Comparison of ENCODE assay signal across 30 cellular contexts in the genomic region with DNA sequence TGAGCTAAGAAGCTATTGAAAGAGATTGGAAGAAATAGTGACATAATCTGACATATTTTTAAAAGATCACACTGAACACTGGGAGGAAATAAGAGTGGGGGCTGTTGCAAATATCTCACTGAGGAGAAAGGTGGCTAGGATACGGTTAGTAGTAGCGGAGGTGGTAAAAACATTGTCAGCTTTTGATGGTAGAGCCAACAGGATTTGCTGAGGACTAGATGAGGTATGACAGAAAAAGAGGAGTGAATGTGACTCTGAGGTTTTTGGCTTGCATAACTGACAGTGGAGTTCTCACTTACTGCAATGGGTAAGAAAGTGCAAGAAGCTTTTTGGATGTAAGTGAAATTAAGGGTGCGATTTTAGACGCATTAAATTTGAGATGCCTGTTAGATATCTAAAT.
"Had no signal": no experiment of that assay in that cellular context is flagged by ENCODE, and none has a peak within 500 bp of the region (broad histone marks: within the 10 kb centered on the region; RNA-seq: fewer than 3 reads in every experiment).

No MANE protein-coding gene starts in this region.

- H3K27me3 Mint-ChIP-seq: activated CD4-positive, alpha-beta memory T cell treated with anti-CD3 and anti-CD28 coated beads, Interleukin-2, amount 10 ng/mL, durations not matched to agents 7 days and 5 days; activated CD8-positive, alpha-beta memory T cell treated with anti-CD3 and anti-CD28 coated beads, Interleukin-2, amount 10 ng/mL, durations not matched to agents 7 days and 5 days; activated naive CD4-positive, alpha-beta T cell treated with anti-CD3 and anti-CD28 coated beads, Interleukin-2, amount 10 ng/mL, durations not matched to agents 7 days and 5 days; activated naive CD8-positive, alpha-beta T cell; activated naive CD8-positive, alpha-beta T cell treated with anti-CD3 and anti-CD28 coated beads, Interleukin-2, amount 50 U/mL, for 24 hours had no signal

- H3K36me3 Mint-ChIP-seq: activated CD8-positive, alpha-beta memory T cell treated with anti-CD3 and anti-CD28 coated beads, Interleukin-2, amount 10 ng/mL, durations not matched to agents 7 days and 5 days; activated naive CD4-positive, alpha-beta T cell treated with anti-CD3 and anti-CD28 coated beads, Interleukin-2, amount 10 ng/mL, durations not matched to agents 7 days and 5 days; activated naive CD8-positive, alpha-beta T cell had no signal

- ATAC-seq: activated CD8-positive, alpha-beta memory T cell treated with anti-CD3 and anti-CD28 coated beads, Interleukin-2, amount 10 ng/mL, durations not matched to agents 7 days and 5 days; activated naive CD8-positive, alpha-beta T cell treated with anti-CD3 and anti-CD28 coated beads, Interleukin-2, amount 50 U/mL, for 24 hours; PC-3 had no signal

- H3K27ac Mint-ChIP-seq: activated CD4-positive, alpha-beta memory T cell treated with anti-CD3 and anti-CD28 coated beads, Interleukin-2, amount 10 ng/mL, durations not matched to agents 7 days and 5 days; activated CD8-positive, alpha-beta memory T cell treated with anti-CD3 and anti-CD28 coated beads, Interleukin-2, amount 10 ng/mL, durations not matched to agents 7 days and 5 days; activated naive CD4-positive, alpha-beta T cell treated with anti-CD3 and anti-CD28 coated beads, Interleukin-2, amount 10 ng/mL, durations not matched to agents 7 days and 5 days; activated naive CD8-positive, alpha-beta T cell; activated naive CD8-positive, alpha-beta T cell treated with anti-CD3 and anti-CD28 coated beads, Interleukin-2, amount 50 U/mL, for 24 hours had no signal

- H3K4me1 Mint-ChIP-seq: activated CD4-positive, alpha-beta memory T cell treated with anti-CD3 and anti-CD28 coated beads, Interleukin-2, amount 10 ng/mL, durations not matched to agents 7 days and 5 days; activated CD8-positive, alpha-beta memory T cell treated with anti-CD3 and anti-CD28 coated beads, Interleukin-2, amount 10 ng/mL, durations not matched to agents 7 days and 5 days; activated naive CD4-positive, alpha-beta T cell treated with anti-CD3 and anti-CD28 coated beads, Interleukin-2, amount 10 ng/mL, durations not matched to agents 7 days and 5 days; activated naive CD8-positive, alpha-beta T cell treated with anti-CD3 and anti-CD28 coated beads, Interleukin-2, amount 50 U/mL, for 24 hours had no signal

- H3K36me3 ChIP-seq: WERI-Rb-1 had no signal

- H3K27ac ChIP-seq: WERI-Rb-1 had no signal

- H3K4me3 Mint-ChIP-seq: activated CD4-positive, alpha-beta memory T cell treated with anti-CD3 and anti-CD28 coated beads, Interleukin-2, amount 10 ng/mL, durations not matched to agents 7 days and 5 days; activated CD8-positive, alpha-beta memory T cell treated with anti-CD3 and anti-CD28 coated beads, Interleukin-2, amount 10 ng/mL, durations not matched to agents 7 days and 5 days; activated naive CD4-positive, alpha-beta T cell treated with anti-CD3 and anti-CD28 coated beads, Interleukin-2, amount 10 ng/mL, durations not matched to agents 7 days and 5 days; activated naive CD8-positive, alpha-beta T cell; activated naive CD8-positive, alpha-beta T cell treated with anti-CD3 and anti-CD28 coated beads, Interleukin-2, amount 50 U/mL, for 24 hours had no signal

- DNase-seq: activated CD4-positive, alpha-beta memory T cell treated with anti-CD3 and anti-CD28 coated beads, Interleukin-2, amount 10 ng/mL, durations not matched to agents 7 days and 5 days; activated CD4-positive, alpha-beta T cell treated with anti-CD3 and anti-CD28 coated beads for 1 hour; activated CD4-positive, alpha-beta T cell treated with anti-CD3 and anti-CD28 coated beads for 48 hours; activated CD4-positive, CD25-positive, alpha-beta regulatory T cell; activated CD8-positive, alpha-beta memory T cell treated with anti-CD3 and anti-CD28 coated beads for 24 hours; activated CD8-positive, alpha-beta memory T cell treated with anti-CD3 and anti-CD28 coated beads, Interleukin-2, amount 10 ng/mL, durations not matched to agents 7 days and 5 days; activated CD8-positive, alpha-beta memory T cell treated with anti-CD3 and anti-CD28 coated beads, Interleukin-2, amount 50 U/mL, for 48 hours; activated effector memory CD4-positive, alpha-beta T cell treated with Interleukin-2 at 50 U/mL for 16 hours; activated naive CD4-positive, alpha-beta T cell treated with anti-CD3 and anti-CD28 coated beads, Interleukin-2, amount 10 ng/mL, durations not matched to agents 7 days and 5 days; activated naive CD8-positive, alpha-beta T cell treated with anti-CD3 and anti-CD28 coated beads, Interleukin-2, amount 50 U/mL, for 24 hours; activated T-cell treated with anti-CD3 and anti-CD28 coated beads, Interleukin-2, amount 50 U/mL, for 48 hours; anterior cingulate cortex; Kasumi-1; KG1; MM.1S; MV-4-11; NCI-H1092; NCI-H1436 treated with DMSO at 0.1 percent for 48 hours; NCI-H1694 treated with DMSO at 0.1 percent for 48 hours; NCI-H2029; NCI-H2171; NCI-H510A; NCI-H526; NCI-H748 treated with DMSO at 0.1 percent for 48 hours; NK-92 treated with Interleukin-12 subunit alpha and Interleukin-12 subunit beta, amount 100 ng/mL, for 24 hours; PC-3; Right ventricle myocardium superior; T1000; WERI-Rb-1 had no signal
